In genomic region chr1:234373064-234373937, GRCh38 we compare ENCODE assay signal across 1 cellular context.
TF ChIP-seq lines count a peak whose summit lies in the region.

Gene COA6 (plus strand): TSS chr1:234373456. CDS start chr1:234373467, 11 bp downstream.

TF ChIP-seq in GM12878, 131 proteins besides CTCF, POLR2A, EP300 and RAD21 (continued from another document and continues in another):
- TF ChIP-seq EZH2 (IDR thresholded peaks at IDR 0.05; ENCODE audit: borderline replicate concordance, control insufficient read depth, low read depth, low read length) (no peak), RBBP5 (conservative IDR thresholded peaks at IDR 0.05) (peak; percentile 74), SP1 (IDR thresholded peaks at IDR 0.05; ENCODE audit: low read depth, low read length) (peak; percentile 79), RELB (IDR thresholded peaks at IDR 0.05; ENCODE audit: low read depth) (peak; percentile 99), WRNIP1 (IDR thresholded peaks at IDR 0.05; ENCODE audit: borderline replicate concordance, low read depth, low read length) (no peak), SREBF1 (IDR thresholded peaks at IDR 0.05; ENCODE audit: low read length) (peak; percentile 28; the same call in 1 of the 2 replicates), KDM1A (IDR thresholded peaks at IDR 0.05; ENCODE audit: borderline replicate concordance) (no peak), CBFB (IDR thresholded peaks at IDR 0.05; ENCODE audit: low read depth) (peak; percentile 100), RFX5 (IDR thresholded peaks at IDR 0.05; ENCODE audit: low read depth, low read length) (no peak), CHD2 (IDR thresholded peaks at IDR 0.05; ENCODE audit: borderline replicate concordance, low read depth, low read length) (peak; percentile 65), CEBPB (IDR thresholded peaks at IDR 0.05; ENCODE audit: borderline replicate concordance in 1 of 2, low read depth in 2 of 2, low read length in 2 of 2) (peak in 1 of 2 experiments; percentile 13; a peak in 1 of 4 replicates), BCLAF1 (IDR thresholded peaks at IDR 0.05) (no peak), SMC3 (IDR thresholded peaks at IDR 0.05; ENCODE audit: borderline replicate concordance, low read length) (no peak; the same call in 1 of the 2 replicates), RCOR1 (conservative IDR thresholded peaks at IDR 0.05; ENCODE audit: low read depth, low read length) (0 out of 2 replicates have a peak, but pooled peaks have one; percentile 75), CHD4 (IDR thresholded peaks at IDR 0.05) (no peak), MYB (IDR thresholded peaks at IDR 0.05; ENCODE audit: borderline replicate concordance, low read depth, low read length) (peak; percentile 45; the same call in 1 of the 2 replicates), ZNF687 (IDR thresholded peaks at IDR 0.05) (peak; percentile 67), BRCA1 (IDR thresholded peaks at IDR 0.05; ENCODE audit: low read depth, low read length) (no peak), NBN (IDR thresholded peaks at IDR 0.05) (peak; percentile 95), TARDBP (IDR thresholded peaks at IDR 0.05; ENCODE audit: borderline replicate concordance) (no peak; the same call in 1 of the 2 replicates), IKZF2 (IDR thresholded peaks at IDR 0.05) (peak in 1 of 2 experiments; percentile 71; a peak in 3 of 4 replicates), ZBTB4 (CRISPR knock-in tag; IDR thresholded peaks at IDR 0.05) (no peak), ZZZ3 (IDR thresholded peaks at IDR 0.05; ENCODE audit: control insufficient read depth, insufficient read length, low read depth) (no peak), ZNF24 (IDR thresholded peaks at IDR 0.05) (peak; percentile 60), NFXL1 (IDR thresholded peaks at IDR 0.05; ENCODE audit: borderline replicate concordance) (no peak), ZBED1 (IDR thresholded peaks at IDR 0.05; ENCODE audit: borderline replicate concordance) (0 out of 2 replicates have a peak, but pooled peaks have one; percentile 51), HDAC6 (IDR thresholded peaks at IDR 0.05; ENCODE audit: unreplicated experiment) (no peak), USF1 (IDR thresholded peaks at IDR 0.05; ENCODE audit: borderline replicate concordance, extremely low read length, insufficient read depth, low read depth, low read length) (no peak), RAD51 (IDR thresholded peaks at IDR 0.05) (peak; percentile 70; the same call in 1 of the 2 replicates), TBL1XR1 (IDR thresholded peaks at IDR 0.05; ENCODE audit: low read depth, low read length) (peak; percentile 80; the same call in 1 of the 2 replicates), USF2 (IDR thresholded peaks at IDR 0.05; ENCODE audit: borderline replicate concordance, low read depth, low read length) (no peak; the same call in 1 of the 2 replicates), CHD1 (IDR thresholded peaks at IDR 0.05; ENCODE audit: low read depth, low read length) (no peak), PRDM15 (CRISPR knock-in tag; IDR thresholded peaks at IDR 0.05) (no peak), CREM (IDR thresholded peaks at IDR 0.05; ENCODE audit: low read depth) (peak; percentile 74; the same call in 1 of the 2 replicates), NFYA (IDR thresholded peaks at IDR 0.05; ENCODE audit: borderline replicate concordance, low read depth, low read length) (no peak), HCFC1 (IDR thresholded peaks at IDR 0.05; ENCODE audit: low read length) (peak; percentile 77), FOXM1 (IDR thresholded peaks at IDR 0.05; ENCODE audit: low read depth, low read length) (peak; percentile 26; the same call in 1 of the 2 replicates), ZNF274 (IDR thresholded peaks at IDR 0.05; ENCODE audit: insufficient read depth, insufficient read length) (no peak), NRF1 (conservative IDR thresholded peaks at IDR 0.05; ENCODE audit: low read depth, low read length) (no peak), CBX3 (IDR thresholded peaks at IDR 0.05; ENCODE audit: borderline replicate concordance, low read depth) (no peak), PBX3 (IDR thresholded peaks at IDR 0.05; ENCODE audit: insufficient replicate concordance, low read depth, low read length) (peak; percentile 21), BHLHE40 (IDR thresholded peaks at IDR 0.05; ENCODE audit: borderline replicate concordance in 1 of 2, low read depth in 2 of 2, low read length in 1 of 2) (peak; percentile 98 to 99)
